33 cellular contexts compared by ENCODE assay signal in the genomic region with DNA sequence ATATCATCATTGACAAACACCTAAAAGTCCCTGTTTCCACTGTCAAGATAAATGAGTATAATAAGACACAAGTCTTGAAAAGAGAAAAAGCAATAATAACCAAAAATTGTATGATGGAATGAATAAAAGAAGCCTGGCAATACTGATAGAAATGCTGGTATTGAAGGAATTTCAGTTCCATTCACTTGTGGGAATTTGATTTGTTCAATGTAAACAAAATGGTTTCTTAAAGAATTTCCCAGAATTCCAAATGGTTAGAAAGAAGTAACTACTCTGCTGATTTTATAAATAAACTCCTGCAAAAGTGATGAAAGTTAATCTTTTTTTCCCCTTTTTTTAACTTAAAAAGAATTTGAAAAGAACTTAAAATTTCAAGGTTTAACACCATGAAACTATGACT.
"Had no signal": no experiment of that assay in that cellular context is flagged by ENCODE, and none has a peak within 500 bp of the region (broad histone marks: within the 10 kb centered on the region; RNA-seq: fewer than 3 reads in every experiment).

No MANE protein-coding gene starts in this region.

- H3K27me3 Mint-ChIP-seq: activated B cell treated with CpG ODN at 0.5 μM for 24 hours; activated CD4-positive, alpha-beta memory T cell treated with anti-CD3 and anti-CD28 coated beads, Interleukin-2, amount 10 ng/mL, durations not matched to agents 7 days and 5 days; activated CD8-positive, alpha-beta memory T cell treated with anti-CD3 and anti-CD28 coated beads, Interleukin-2, amount 10 ng/mL, durations not matched to agents 7 days and 5 days; activated naive CD8-positive, alpha-beta T cell treated with anti-CD3 and anti-CD28 coated beads, Interleukin-2, amount 10 ng/mL, durations not matched to agents 7 days and 5 days; activated T-helper 17 cell treated with anti-CD3 and anti-CD28 coated beads, Interleukin-2, amount 50 U/mL, for 72 hours; central memory CD8-positive, alpha-beta T cell had no signal

- H3K9me3 Mint-ChIP-seq: activated B cell treated with CpG ODN at 0.5 μM for 24 hours; activated CD4-positive, alpha-beta memory T cell treated with anti-CD3 and anti-CD28 coated beads, Interleukin-2, amount 10 ng/mL, durations not matched to agents 7 days and 5 days; activated naive CD8-positive, alpha-beta T cell treated with anti-CD3 and anti-CD28 coated beads, Interleukin-2, amount 10 ng/mL, durations not matched to agents 7 days and 5 days; activated T-cell treated with anti-CD3 and anti-CD28 coated beads, Interleukin-2, amount 50 U/mL, for 72 hours; activated T-helper 17 cell treated with anti-CD3 and anti-CD28 coated beads, Interleukin-2, amount 50 U/mL, for 72 hours; central memory CD8-positive, alpha-beta T cell had no signal

- H3K36me3 ChIP-seq: cardiac muscle cell had no signal

- H3K27me3 ChIP-seq: cardiac muscle cell had no signal

- H3K36me3 Mint-ChIP-seq: activated CD8-positive, alpha-beta memory T cell treated with anti-CD3 and anti-CD28 coated beads, Interleukin-2, amount 10 ng/mL, durations not matched to agents 7 days and 5 days; activated naive CD4-positive, alpha-beta T cell treated with anti-CD3 and anti-CD28 coated beads, Interleukin-2, amount 50 U/mL, for 24 hours; activated naive CD8-positive, alpha-beta T cell treated with anti-CD3 and anti-CD28 coated beads, Interleukin-2, amount 10 ng/mL, durations not matched to agents 7 days and 5 days had no signal

- H3K4me3 Mint-ChIP-seq: activated B cell treated with CpG ODN at 0.5 μM for 24 hours; activated CD4-positive, alpha-beta memory T cell treated with anti-CD3 and anti-CD28 coated beads, Interleukin-2, amount 10 ng/mL, durations not matched to agents 7 days and 5 days; activated CD8-positive, alpha-beta memory T cell treated with anti-CD3 and anti-CD28 coated beads, Interleukin-2, amount 10 ng/mL, durations not matched to agents 7 days and 5 days; activated naive CD4-positive, alpha-beta T cell treated with anti-CD3 and anti-CD28 coated beads, Interleukin-2, amount 50 U/mL, for 24 hours; activated naive CD8-positive, alpha-beta T cell treated with anti-CD3 and anti-CD28 coated beads, Interleukin-2, amount 10 ng/mL, durations not matched to agents 7 days and 5 days; activated T-cell treated with anti-CD3 and anti-CD28 coated beads, Interleukin-2, amount 50 U/mL, for 72 hours; activated T-helper 17 cell treated with anti-CD3 and anti-CD28 coated beads, Interleukin-2, amount 50 U/mL, for 72 hours; central memory CD8-positive, alpha-beta T cell had no signal

- ATAC-seq: activated CD8-positive, alpha-beta memory T cell treated with anti-CD3 and anti-CD28 coated beads, Interleukin-2, amount 10 ng/mL, durations not matched to agents 7 days and 5 days; activated T-cell treated with anti-CD3 and anti-CD28 coated beads, Interleukin-2, amount 50 U/mL, for 72 hours; activated T-helper 17 cell treated with anti-CD3 and anti-CD28 coated beads, Interleukin-2, amount 50 U/mL, for 72 hours; Right ventricle myocardium inferior had no signal

- H3K27ac Mint-ChIP-seq: activated B cell treated with CpG ODN at 0.5 μM for 24 hours; activated CD4-positive, alpha-beta memory T cell treated with anti-CD3 and anti-CD28 coated beads, Interleukin-2, amount 10 ng/mL, durations not matched to agents 7 days and 5 days; activated CD8-positive, alpha-beta memory T cell treated with anti-CD3 and anti-CD28 coated beads, Interleukin-2, amount 10 ng/mL, durations not matched to agents 7 days and 5 days; activated naive CD4-positive, alpha-beta T cell treated with anti-CD3 and anti-CD28 coated beads, Interleukin-2, amount 50 U/mL, for 24 hours; activated naive CD8-positive, alpha-beta T cell treated with anti-CD3 and anti-CD28 coated beads, Interleukin-2, amount 10 ng/mL, durations not matched to agents 7 days and 5 days; activated T-cell treated with anti-CD3 and anti-CD28 coated beads, Interleukin-2, amount 50 U/mL, for 72 hours; activated T-helper 17 cell treated with anti-CD3 and anti-CD28 coated beads, Interleukin-2, amount 50 U/mL, for 72 hours had no signal

- H3K4me1 Mint-ChIP-seq: activated B cell treated with CpG ODN at 0.5 μM for 24 hours; activated CD4-positive, alpha-beta memory T cell treated with anti-CD3 and anti-CD28 coated beads, Interleukin-2, amount 10 ng/mL, durations not matched to agents 7 days and 5 days; activated CD8-positive, alpha-beta memory T cell treated with anti-CD3 and anti-CD28 coated beads, Interleukin-2, amount 10 ng/mL, durations not matched to agents 7 days and 5 days; activated naive CD4-positive, alpha-beta T cell treated with anti-CD3 and anti-CD28 coated beads, Interleukin-2, amount 50 U/mL, for 24 hours; activated naive CD8-positive, alpha-beta T cell treated with anti-CD3 and anti-CD28 coated beads, Interleukin-2, amount 10 ng/mL, durations not matched to agents 7 days and 5 days; activated T-helper 17 cell treated with anti-CD3 and anti-CD28 coated beads, Interleukin-2, amount 50 U/mL, for 72 hours; central memory CD8-positive, alpha-beta T cell had no signal

- DNase-seq: activated B cell treated with CpG ODN at 0.5 μM for 24 hours; activated CD4-positive, alpha-beta memory T cell treated with anti-CD3 and anti-CD28 coated beads, Interleukin-2, amount 10 ng/mL, durations not matched to agents 7 days and 5 days; activated CD4-positive, alpha-beta T cell treated with anti-CD3 and anti-CD28 coated beads for 1 hour; activated CD4-positive, alpha-beta T cell treated with anti-CD3 and anti-CD28 coated beads for 48 hours; activated CD8-positive, alpha-beta memory T cell treated with anti-CD3 and anti-CD28 coated beads for 24 hours; activated CD8-positive, alpha-beta memory T cell treated with anti-CD3 and anti-CD28 coated beads, Interleukin-2, amount 10 ng/mL, durations not matched to agents 7 days and 5 days; activated CD8-positive, alpha-beta memory T cell treated with anti-CD3 and anti-CD28 coated beads, Interleukin-2, amount 50 U/mL, for 48 hours; activated gamma-delta T cell; activated naive CD4-positive, alpha-beta T cell treated with Interleukin-2 at 50 U/mL for 16 hours; activated naive CD8-positive, alpha-beta T cell treated with anti-CD3 and anti-CD28 coated beads, Interleukin-2, amount 10 ng/mL, durations not matched to agents 7 days and 5 days; activated T-cell treated with anti-CD3 and anti-CD28 coated beads, Interleukin-2, amount 50 U/mL, for 72 hours; anterior cingulate cortex; Karpas-422; KBM-7; NCI-H1105 treated with DMSO at 0.1 percent for 48 hours; NCI-H1436; NCI-H1694; NCI-H1930; NCI-H2081 treated with DMSO at 0.1 percent for 48 hours; NCI-H345; NCI-H524 treated with DMSO at 0.1 percent for 48 hours; NK-92 treated with Interleukin-12 subunit alpha and Interleukin-12 subunit beta, amount 100 ng/mL, for 24 hours; PC-9; SIG-M5; SW 1271; T-helper 1 cell; T-helper 2 cell; T-helper 9 cell had no signal

- H3K4me3 ChIP-seq: cardiac muscle cell, PC-9 had no signal
